21 cellular contexts compared by ENCODE assay signal in the genomic region with DNA sequence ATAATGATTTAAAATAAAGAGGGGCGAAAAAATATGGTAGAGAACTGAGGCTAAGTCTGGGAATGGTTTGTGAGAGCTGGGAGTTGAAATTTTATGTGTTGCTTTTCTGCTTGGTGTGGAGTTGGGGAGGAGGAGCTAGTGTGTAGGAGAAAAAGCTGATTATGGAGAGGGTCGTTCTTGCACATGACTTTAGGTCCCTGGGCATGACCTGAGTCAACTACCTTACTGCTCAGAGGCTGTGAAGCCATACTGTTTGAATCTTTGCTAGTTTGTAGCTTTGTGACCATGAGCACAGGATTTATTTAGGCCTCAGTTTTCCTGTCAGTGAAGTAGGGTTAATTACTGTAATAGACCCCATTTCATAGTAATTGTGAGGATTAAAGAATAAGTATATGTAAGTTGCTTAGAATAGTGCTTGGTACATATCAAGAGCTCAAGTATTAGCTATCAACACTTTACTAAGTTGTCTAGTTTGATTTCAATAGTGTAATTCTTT.
A peak's percentile ranks its signal among the peaks of the same experiment; 100 is the strongest.
DNase-seq lines count a peak whose midpoint lies in the region; FAIRE-seq and TF ChIP-seq lines count a peak whose summit lies in the region.
"Had no signal": no experiment of that assay in that cellular context is flagged by ENCODE, and none has a peak within 500 bp of the region (broad histone marks: within the 10 kb centered on the region; RNA-seq: fewer than 3 reads in every experiment).

No MANE protein-coding gene starts in this region.

- H3K27ac Mint-ChIP-seq in activated T-cell treated with anti-CD3 and anti-CD28 coated beads, Interleukin-2, amount 50 U/mL, for 24 hours: peak overlapping the region; percentile 6
- H3K27ac Mint-ChIP-seq in activated T-helper 1 cell treated with anti-CD3 and anti-CD28 coated beads, Interleukin-12 subunit alpha, Interleukin-12 subunit beta, Interleukin-2, Interleukin-4 antibody, amounts not matched to agents 30 ng/mL and 10 ng/mL and 1 ng/mL, durations not matched to agents 14 hours and 24 hours and 36 hours: peak overlapping the region; percentile 58
- peak overlapping the region; percentile 96 for H3K27ac Mint-ChIP-seq in progenitor cell of endocrine pancreas
- H3K27ac Mint-ChIP-seq: activated CD8-positive, alpha-beta T cell treated with anti-CD3 and anti-CD28 coated beads for 36 hours had no signal

- TF ChIP-seq POLR2A in H54 (IDR thresholded peaks at IDR 0.05; ENCODE audit: low read depth, low read length): no peak

- H3K4me1 ChIP-seq in iPS DF 6.9 (ENCODE audit: control insufficient read depth, insufficient read depth, low read length): no peaks in the 10 kb centered on the region

- H3K9me3 ChIP-seq in iPS DF 6.9 (ENCODE audit: control insufficient read depth, insufficient read depth, low read length): no peaks in the 10 kb centered on the region
- H3K9me3 ChIP-seq: colonic mucosa, gastrocnemius medialis, upper lobe of left lung had no signal

- TF ChIP-seq CTCF in progenitor cell of endocrine pancreas (IDR thresholded peaks at IDR 0.05; ENCODE audit: unreplicated experiment): no peak

- FAIRE-seq in H54 (lab: Jason Lieb, UNC) (no peak), RCC 7860 (lab: Jason Lieb, UNC) (no peak)
- FAIRE-seq: GM18507 had no signal

- intact Hi-C loops in activated T-helper 1 cell treated with anti-CD3 and anti-CD28 coated beads, Interleukin-12 subunit alpha, Interleukin-12 subunit beta, Interleukin-2, Interleukin-4 antibody, amounts not matched to agents 30 ng/mL and 10 ng/mL and 1 ng/mL, durations not matched to agents 14 hours and 24 hours and 36 hours (cut with micrococcal nuclease): no loop called here

- H3K27me3 Mint-ChIP-seq in activated T-cell treated with anti-CD3 and anti-CD28 coated beads, Interleukin-2, amount 50 U/mL, for 24 hours: no peaks in the 10 kb centered on the region
- no peaks in the 10 kb centered on the region for H3K27me3 Mint-ChIP-seq in activated T-helper 1 cell treated with anti-CD3 and anti-CD28 coated beads, Interleukin-12 subunit alpha, Interleukin-12 subunit beta, Interleukin-2, Interleukin-4 antibody, amounts not matched to agents 30 ng/mL and 10 ng/mL and 1 ng/mL, durations not matched to agents 14 hours and 24 hours and 36 hours (ENCODE audit: insufficient read depth)
- no peaks in the 10 kb centered on the region for H3K27me3 Mint-ChIP-seq in progenitor cell of endocrine pancreas
- H3K27me3 Mint-ChIP-seq: activated CD8-positive, alpha-beta T cell treated with anti-CD3 and anti-CD28 coated beads for 36 hours had no signal

- no peak overlapping the region for H3K27ac ChIP-seq in iPS DF 6.9 (ENCODE audit: low read length)
- H3K27ac ChIP-seq: BLaER1 treated with 17β-estradiol and CSF1 and Interleukin-3, amounts not matched to agents 10 nM and 100 nM; colonic mucosa; gastrocnemius medialis; upper lobe of left lung had no signal

- no peaks in the 10 kb centered on the region for H3K9me3 Mint-ChIP-seq in activated T-cell treated with anti-CD3 and anti-CD28 coated beads, Interleukin-2, amount 50 U/mL, for 24 hours
- no peaks in the 10 kb centered on the region for H3K9me3 Mint-ChIP-seq in activated T-helper 1 cell treated with anti-CD3 and anti-CD28 coated beads, Interleukin-12 subunit alpha, Interleukin-12 subunit beta, Interleukin-2, Interleukin-4 antibody, amounts not matched to agents 30 ng/mL and 10 ng/mL and 1 ng/mL, durations not matched to agents 14 hours and 24 hours and 36 hours
- H3K9me3 Mint-ChIP-seq in progenitor cell of endocrine pancreas (ENCODE audit: low read depth): peaks cover 19% of the 10 kb centered on the region
- H3K9me3 Mint-ChIP-seq: activated CD8-positive, alpha-beta T cell treated with anti-CD3 and anti-CD28 coated beads for 36 hours had no signal

- H3K36me3 ChIP-seq in iPS DF 6.9 (ENCODE audit: control insufficient read depth, insufficient read depth, low read length): no peaks in the 10 kb centered on the region
- H3K36me3 ChIP-seq: colonic mucosa, gastrocnemius medialis, upper lobe of left lung had no signal

- H3K4me1 Mint-ChIP-seq in activated T-cell treated with anti-CD3 and anti-CD28 coated beads, Interleukin-2, amount 50 U/mL, for 24 hours (ENCODE audit: low read depth): peaks cover 78% of the 10 kb centered on the region
- H3K4me1 Mint-ChIP-seq in activated T-helper 1 cell treated with anti-CD3 and anti-CD28 coated beads, Interleukin-12 subunit alpha, Interleukin-12 subunit beta, Interleukin-2, Interleukin-4 antibody, amounts not matched to agents 30 ng/mL and 10 ng/mL and 1 ng/mL, durations not matched to agents 14 hours and 24 hours and 36 hours (ENCODE audit: low read depth): peaks cover 31% of the 10 kb centered on the region
- H3K4me1 Mint-ChIP-seq in progenitor cell of endocrine pancreas (ENCODE audit: low read depth): peaks cover 28% of the 10 kb centered on the region

- no peak for DNase-seq in activated T-cell treated with anti-CD3 and anti-CD28 coated beads, Interleukin-2, amount 50 U/mL, for 24 hours
- DNase-seq in activated T-cell treated with anti-CD3 and anti-CD28 coated beads for 4 hours: no peak
- DNase-seq in activated T-helper 1 cell treated with anti-CD3 and anti-CD28 coated beads, Interleukin-12 subunit alpha, Interleukin-12 subunit beta, Interleukin-2, Interleukin-4 antibody, amounts not matched to agents 30 ng/mL and 10 ng/mL and 1 ng/mL, durations not matched to agents 14 hours and 24 hours and 36 hours (ENCODE audit: low spot score): no peak
- DNase-seq in iPS DF 6.9 (ENCODE audit: low read depth, low spot score): no peak
- no peak for DNase-seq in progenitor cell of endocrine pancreas (ENCODE audit: low spot score, unreplicated experiment)
- DNase-seq in H54 (ENCODE audit: insufficient read length, low spot score): no peak
- no peak for DNase-seq in RCC 7860 (ENCODE audit: low spot score)
- DNase-seq in COLO668 (lab: John Stamatoyannopoulos, UW; ENCODE audit: unreplicated experiment): no peak
- DNase-seq: activated CD8-positive, alpha-beta T cell treated with anti-CD3 and anti-CD28 coated beads for 36 hours; colonic mucosa; DMS79; gastrocnemius medialis; Kasumi-1; NCI-H2171; NCI-H748 treated with DMSO at 0.1 percent for 48 hours; stimulated activated CD4-positive, alpha-beta T cell treated with anti-CD3 and anti-CD28 coated beads, Interleukin-12 subunit alpha, Interleukin-12 subunit beta, amount 100 ng/mL, for 4 hours; stimulated activated naive CD4-positive, alpha-beta T cell; upper lobe of left lung had no signal

- no CpG with 5 or more reads among the region's 2 CpGs for WGBS in iPS DF 6.9 (ENCODE audit: insufficient coverage, insufficient read length)

- H3K36me3 Mint-ChIP-seq in activated T-cell treated with anti-CD3 and anti-CD28 coated beads, Interleukin-2, amount 50 U/mL, for 24 hours (ENCODE audit: low read depth): peaks cover 20% of the 10 kb centered on the region
- no peaks in the 10 kb centered on the region for H3K36me3 Mint-ChIP-seq in activated T-helper 1 cell treated with anti-CD3 and anti-CD28 coated beads, Interleukin-12 subunit alpha, Interleukin-12 subunit beta, Interleukin-2, Interleukin-4 antibody, amounts not matched to agents 30 ng/mL and 10 ng/mL and 1 ng/mL, durations not matched to agents 14 hours and 24 hours and 36 hours (ENCODE audit: low read depth)
- H3K36me3 Mint-ChIP-seq in progenitor cell of endocrine pancreas (ENCODE audit: insufficient read depth): peaks cover 17% of the 10 kb centered on the region

- no peaks in the 10 kb centered on the region for H3K27me3 ChIP-seq in iPS DF 6.9 (ENCODE audit: control insufficient read depth, insufficient read depth, low read length)
- H3K27me3 ChIP-seq: BLaER1 treated with 17β-estradiol and CSF1 and Interleukin-3, amounts not matched to agents 10 nM and 100 nM; colonic mucosa; gastrocnemius medialis; upper lobe of left lung had no signal

- H3K4me3 Mint-ChIP-seq in activated T-cell treated with anti-CD3 and anti-CD28 coated beads, Interleukin-2, amount 50 U/mL, for 24 hours: no peak overlapping the region
- no peak overlapping the region for H3K4me3 Mint-ChIP-seq in activated T-helper 1 cell treated with anti-CD3 and anti-CD28 coated beads, Interleukin-12 subunit alpha, Interleukin-12 subunit beta, Interleukin-2, Interleukin-4 antibody, amounts not matched to agents 30 ng/mL and 10 ng/mL and 1 ng/mL, durations not matched to agents 14 hours and 24 hours and 36 hours
- peak overlapping the region; percentile 83 for H3K4me3 Mint-ChIP-seq in progenitor cell of endocrine pancreas (ENCODE audit: low read depth)
- H3K4me3 Mint-ChIP-seq: activated CD8-positive, alpha-beta T cell treated with anti-CD3 and anti-CD28 coated beads for 36 hours had no signal

- H3K4me3 ChIP-seq in iPS DF 6.9 (ENCODE audit: low read length): peak overlapping the region; percentile 60; the same call in 1 of the 2 replicates
- H3K4me3 ChIP-seq: BLaER1 treated with 17β-estradiol and CSF1 and Interleukin-3, amounts not matched to agents 10 nM and 100 nM; colonic mucosa; gastrocnemius medialis; lung; upper lobe of left lung had no signal

Comparison
In these comparisons a context has a peak if more than half of its experiments do, and no peak if none do; other contexts are left out.
1. H3K27ac Mint-ChIP-seq: peak in every context shown above with its lines; median percentile 96 in progenitor cell of endocrine pancreas; 58 in activated T-helper 1 cell treated with anti-CD3 and anti-CD28 coated beads, Interleukin-12 subunit alpha, Interleukin-12 subunit beta, Interleukin-2, Interleukin-4 antibody, amounts not matched to agents 30 ng/mL and 10 ng/mL and 1 ng/mL, durations not matched to agents 14 hours and 24 hours and 36 hours; 6 in activated T-cell treated with anti-CD3 and anti-CD28 coated beads, Interleukin-2, amount 50 U/mL, for 24 hours.